Comparison of ENCODE assay signal across 1 cellular context in the genomic region with DNA sequence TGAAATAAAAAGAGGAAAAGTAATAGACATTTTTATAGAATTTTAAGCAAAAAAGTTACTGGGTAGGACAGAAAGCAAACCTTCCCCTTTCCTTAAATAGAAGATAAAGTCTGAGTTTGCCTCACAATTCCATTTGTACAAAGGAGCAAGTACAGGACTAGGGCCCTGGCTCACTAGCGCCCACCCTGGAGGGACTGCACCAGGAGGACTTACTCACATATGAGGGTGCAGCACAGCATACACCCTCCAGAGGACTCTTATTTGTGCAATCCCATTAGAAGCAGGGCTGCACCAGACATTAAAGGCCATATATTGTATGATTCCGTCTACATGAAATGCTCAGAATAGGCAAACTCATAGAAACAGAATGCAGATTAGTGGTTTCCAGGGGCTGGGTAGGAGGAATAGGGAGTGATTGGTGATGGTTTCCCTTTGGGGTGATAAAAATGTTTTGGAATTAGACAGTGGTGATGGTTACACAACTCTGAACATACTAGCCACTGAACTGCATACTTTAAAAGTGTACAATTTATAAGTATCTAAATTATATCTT.
TF ChIP-seq lines count a peak whose summit lies in the region.

No MANE protein-coding gene starts in this region.

TF ChIP-seq in H1, 55 proteins besides CTCF, POLR2A, EP300 and RAD21:
- TF ChIP-seq BRCA1 (IDR thresholded peaks at IDR 0.05; ENCODE audit: low read depth, low read length) = no peak
